10 cellular contexts compared by ENCODE assay signal in the genomic region with DNA sequence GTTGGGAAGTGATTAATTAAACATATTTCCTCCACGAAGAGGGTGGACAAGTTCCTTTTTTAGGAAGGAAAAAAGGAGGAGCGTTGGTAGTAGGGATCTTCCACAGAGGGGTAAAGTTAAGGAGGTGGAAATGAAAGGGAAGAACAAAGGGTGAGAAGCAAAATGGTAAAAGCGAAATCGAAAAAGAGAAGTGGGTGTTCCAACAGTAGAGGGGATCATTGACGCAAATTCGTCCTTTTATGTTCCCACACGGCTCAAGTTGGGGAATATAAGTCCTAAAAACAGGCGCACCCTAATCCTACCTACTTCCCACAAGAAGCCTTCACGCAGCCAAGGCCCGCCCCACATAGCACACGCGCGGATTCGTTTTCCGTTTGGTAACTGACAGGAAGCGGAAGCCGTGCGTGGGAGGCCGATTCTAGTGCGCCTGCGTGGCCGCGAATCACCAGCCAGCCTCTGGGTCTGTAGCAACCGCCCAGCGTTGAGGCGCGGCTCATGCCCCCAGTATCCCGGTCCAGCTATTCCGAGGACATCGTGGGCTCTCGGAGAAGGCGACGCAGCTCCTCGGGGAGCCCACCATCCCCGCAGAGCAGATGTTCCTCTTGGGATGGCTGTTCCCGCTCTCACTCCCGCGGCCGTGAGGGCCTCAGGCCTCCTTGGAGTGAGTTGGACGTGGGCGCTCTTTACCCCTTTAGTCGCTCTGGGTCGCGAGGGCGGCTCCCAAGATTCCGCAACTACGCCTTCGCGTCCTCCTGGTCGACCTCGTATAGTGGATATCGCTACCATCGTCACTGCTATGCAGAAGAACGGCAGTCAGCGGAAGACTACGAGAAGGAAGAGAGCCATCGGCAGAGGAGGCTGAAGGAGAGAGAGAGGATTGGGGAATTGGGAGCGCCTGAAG. TPM values are rescaled to one million over a fixed set of nuclear protein-coding genes. Genes with fewer than 3 reads are reported as not detected.
A peak's percentile ranks its signal among the peaks of the same experiment; 100 is the strongest.
DNase-seq lines count a peak whose midpoint lies in the region; ATAC-seq and TF ChIP-seq lines count a peak whose summit lies in the region.
"Had no signal": no experiment of that assay in that cellular context is flagged by ENCODE, and none has a peak within 500 bp of the region (broad histone marks: within the 10 kb centered on the region; RNA-seq: fewer than 3 reads in every experiment).

A gene (plus strand): TSS at position 421 of the 901 bp plus-strand sequence. CDS start 75 bp downstream, at position 496.

- DNase-seq in Ammon's horn (ENCODE audit: low spot score) (peak; percentile 75), GM13977 (ENCODE audit: low spot score) (no peak)
- peak; percentile 57 for DNase-seq in activated CD8-positive, alpha-beta T cell treated with anti-CD3 and anti-CD28 coated beads, Interleukin-2, amount 10 ng/mL, durations not matched to agents 7 days and 5 days
- peak; percentile 15 to 34 (median 16) for DNase-seq in effector memory CD8-positive, alpha-beta T cell
- peak in 1 of 2 donors; percentile 10 for DNase-seq in stimulated activated effector memory CD8-positive, alpha-beta T cell treated with anti-CD3 and anti-CD28 coated beads, Interleukin-12 subunit alpha, Interleukin-12 subunit beta, amount 100 ng/mL, for 72 hours (ENCODE audit: low spot score in 2 of 2)

- H3K27ac ChIP-seq in mucosa of rectum (ENCODE audit: low read depth in 2 of 2, low read length in 2 of 2): no peak within 1 kb of the TSS

- peaks cover 0 to 2% of the 10 kb centered on the region in 2 donors for H3K27me3 ChIP-seq in mucosa of rectum (ENCODE audit: control insufficient read depth in 2 of 2, insufficient read depth in 2 of 2, low read length in 2 of 2)

- H3K36me3 ChIP-seq in mucosa of rectum (ENCODE audit: control insufficient read depth in 2 of 2, insufficient read depth in 2 of 2, low read length in 2 of 2): no peaks in the 10 kb centered on the region

- peaks cover 15% of the 10 kb centered on the region for H3K27me3 Mint-ChIP-seq in activated CD8-positive, alpha-beta T cell treated with anti-CD3 and anti-CD28 coated beads, Interleukin-2, amount 10 ng/mL, durations not matched to agents 7 days and 5 days (ENCODE audit: low read depth)
- H3K27me3 Mint-ChIP-seq in effector memory CD8-positive, alpha-beta T cell: peaks cover 0 to 38% of the 10 kb centered on the region in 2 donors

- peaks cover 5% of the 10 kb centered on the region for H3K9me3 Mint-ChIP-seq in activated CD8-positive, alpha-beta T cell treated with anti-CD3 and anti-CD28 coated beads, Interleukin-2, amount 10 ng/mL, durations not matched to agents 7 days and 5 days (ENCODE audit: insufficient read depth)
- no peaks in the 10 kb centered on the region for H3K9me3 Mint-ChIP-seq in effector memory CD8-positive, alpha-beta T cell
- no peaks in the 10 kb centered on the region for H3K9me3 Mint-ChIP-seq in stimulated activated effector memory CD8-positive, alpha-beta T cell treated with anti-CD3 and anti-CD28 coated beads, Interleukin-12 subunit alpha, Interleukin-12 subunit beta, amount 100 ng/mL, for 72 hours

- peak within 1 kb of the TSS; percentile 9 for H3K4me3 Mint-ChIP-seq in activated CD8-positive, alpha-beta T cell treated with anti-CD3 and anti-CD28 coated beads, Interleukin-2, amount 10 ng/mL, durations not matched to agents 7 days and 5 days
- H3K4me3 Mint-ChIP-seq in effector memory CD8-positive, alpha-beta T cell: peak within 1 kb of the TSS; percentile 31 to 45
- peak within 1 kb of the TSS; percentile 29 for H3K4me3 Mint-ChIP-seq in stimulated activated effector memory CD8-positive, alpha-beta T cell treated with anti-CD3 and anti-CD28 coated beads, Interleukin-12 subunit alpha, Interleukin-12 subunit beta, amount 100 ng/mL, for 72 hours

- H3K9ac ChIP-seq in mucosa of rectum (ENCODE audit: low read depth in 1 of 2, low read length in 2 of 2): no peak within 1 kb of the TSS

- no peak for TF ChIP-seq CTCF in GM13977 (IDR thresholded peaks at IDR 0.05; ENCODE audit: extremely low read depth, insufficient read depth, missing control alignments)

- peak within 1 kb of the TSS; percentile 26 for H3K27ac Mint-ChIP-seq in activated CD8-positive, alpha-beta T cell treated with anti-CD3 and anti-CD28 coated beads, Interleukin-2, amount 10 ng/mL, durations not matched to agents 7 days and 5 days
- no peak within 1 kb of the TSS for H3K27ac Mint-ChIP-seq in effector memory CD8-positive, alpha-beta T cell
- no peak within 1 kb of the TSS for H3K27ac Mint-ChIP-seq in stimulated activated effector memory CD8-positive, alpha-beta T cell treated with anti-CD3 and anti-CD28 coated beads, Interleukin-12 subunit alpha, Interleukin-12 subunit beta, amount 100 ng/mL, for 72 hours

- in situ Hi-C loops in GM13977 (cut with MboI; ENCODE audit: low pct_unique_long_range_greater_than_20kb, low sequenced_read_pairs, unreplicated experiment): no loop called here

- POLR2A ChIA-PET in activated CD8-positive, alpha-beta T cell treated with anti-CD3 and anti-CD28 coated beads, Interleukin-2, amount 10 ng/mL, durations not matched to agents 7 days and 5 days (lab: Charles Lee): no interaction called here

- peaks cover 8% of the 10 kb centered on the region for H3K36me3 Mint-ChIP-seq in activated CD8-positive, alpha-beta T cell treated with anti-CD3 and anti-CD28 coated beads, Interleukin-2, amount 10 ng/mL, durations not matched to agents 7 days and 5 days (ENCODE audit: low read depth)
- no peaks in the 10 kb centered on the region for H3K36me3 Mint-ChIP-seq in effector memory CD8-positive, alpha-beta T cell (ENCODE audit: insufficient read depth)
- peaks cover 6% of the 10 kb centered on the region for H3K36me3 Mint-ChIP-seq in stimulated activated effector memory CD8-positive, alpha-beta T cell treated with anti-CD3 and anti-CD28 coated beads, Interleukin-12 subunit alpha, Interleukin-12 subunit beta, amount 100 ng/mL, for 72 hours

- H3K4me3 ChIP-seq in mucosa of rectum (ENCODE audit: low read length in 2 of 2): peak within 1 kb of the TSS; percentile 49 to 71

- H3K4me1 Mint-ChIP-seq in activated CD8-positive, alpha-beta T cell treated with anti-CD3 and anti-CD28 coated beads, Interleukin-2, amount 10 ng/mL, durations not matched to agents 7 days and 5 days (ENCODE audit: low read depth): peaks cover 8% of the 10 kb centered on the region
- peaks cover 0 to 2% of the 10 kb centered on the region in 2 donors for H3K4me1 Mint-ChIP-seq in effector memory CD8-positive, alpha-beta T cell (ENCODE audit: low read depth in 2 of 2)
- H3K4me1 Mint-ChIP-seq in stimulated activated effector memory CD8-positive, alpha-beta T cell treated with anti-CD3 and anti-CD28 coated beads, Interleukin-12 subunit alpha, Interleukin-12 subunit beta, amount 100 ng/mL, for 72 hours: peaks cover 5% of the 10 kb centered on the region

- H3K9me3 ChIP-seq in mucosa of rectum (ENCODE audit: control insufficient read depth in 2 of 2, low read length in 2 of 2): no peaks in the 10 kb centered on the region

- ATAC-seq in activated CD8-positive, alpha-beta T cell treated with anti-CD3 and anti-CD28 coated beads, Interleukin-2, amount 10 ng/mL, durations not matched to agents 7 days and 5 days: peak; percentile 64
- ATAC-seq in effector memory CD8-positive, alpha-beta T cell (replicated peaks): peak; percentile 55
- ATAC-seq in stimulated activated effector memory CD8-positive, alpha-beta T cell treated with anti-CD3 and anti-CD28 coated beads, Interleukin-12 subunit alpha, Interleukin-12 subunit beta, amount 100 ng/mL, for 72 hours: peak; percentile 24
- ATAC-seq in GM19452 (IDR thresholded peaks at IDR 0.05; ENCODE audit: unreplicated experiment) (no peak), HG03342 (IDR thresholded peaks at IDR 0.05; ENCODE audit: unreplicated experiment) (no peak)

- CTCF ChIA-PET in activated CD8-positive, alpha-beta T cell treated with anti-CD3 and anti-CD28 coated beads, Interleukin-2, amount 10 ng/mL, durations not matched to agents 7 days and 5 days (lab: Charles Lee): interaction anchor here (1.2 kb wide), 1 partner anchor 24 kb away, joined by 3 read pairs; no protein-coding TSS in a partner anchor

- H3K4me1 ChIP-seq in mucosa of rectum (ENCODE audit: control insufficient read depth in 2 of 2, insufficient read depth in 2 of 2, low read length in 2 of 2): no peaks in the 10 kb centered on the region

RNA-seq across cellular contexts. Expression of the gene that starts here (rescaled TPM):
- not detected for total RNA-seq in activated CD8-positive, alpha-beta T cell treated with anti-CD3 and anti-CD28 coated beads, Interleukin-2, amount 10 ng/mL, durations not matched to agents 7 days and 5 days
- total RNA-seq: Daoy; T-helper 2 cell treated with Interferon-gamma antibody and Interleukin-4, amounts not matched to agents 100 ng/mL and 5 ng/mL, for 36 hours had no signal

Comparison
In these comparisons a context has a peak if more than half of its experiments do, and no peak if none do; other contexts are left out.
1. Peak in DNase-seq and ATAC-seq in activated CD8-positive, alpha-beta T cell treated with anti-CD3 and anti-CD28 coated beads, Interleukin-2, amount 10 ng/mL, durations not matched to agents 7 days and 5 days; RNA of the gene not detected or under 1 TPM.
2. ATAC-seq: peak in effector memory CD8-positive, alpha-beta T cell (single experiment) and stimulated activated effector memory CD8-positive, alpha-beta T cell treated with anti-CD3 and anti-CD28 coated beads, Interleukin-12 subunit alpha, Interleukin-12 subunit beta, amount 100 ng/mL, for 72 hours (single experiment); none in GM19452 (single experiment) and HG03342 (single experiment).
3. Peak in every context shown above with its lines, with median percentiles within 50 percentile points of each other: H3K4me3 Mint-ChIP-seq.